ENCODE assay signal across 8 cellular contexts in genomic region chr3:47421741-47422649, GRCh38. TPM values are rescaled to one million over a fixed set of nuclear protein-coding genes. Genes with fewer than 3 reads are reported as not detected.
DNase-seq lines count a peak whose midpoint lies in the region; ATAC-seq and TF ChIP-seq lines count a peak whose summit lies in the region.

No MANE protein-coding gene starts in this region.

- no peaks in the 10 kb centered on the region for H3K36me3 ChIP-seq in breast epithelium
- peaks cover 0 to 41% of the 10 kb centered on the region in 2 donors for H3K36me3 ChIP-seq in lung (ENCODE audit: control insufficient read depth in 2 of 2, insufficient read depth in 2 of 2, low read length in 2 of 2)

- TF ChIP-seq POLR2A in breast epithelium (IDR thresholded peaks at IDR 0.05): no peak

- peak overlapping the region in 1 of 3 donors; percentile 39 for H3K4me3 ChIP-seq in breast epithelium
- no peak overlapping the region for H3K4me3 ChIP-seq in lung

- no peaks in the 10 kb centered on the region for H3K9me3 ChIP-seq in breast epithelium
- H3K9me3 ChIP-seq in lung (ENCODE audit: control insufficient read depth in 2 of 2, insufficient read depth in 1 of 2, low read length in 1 of 2): peaks cover 0 to 2% of the 10 kb centered on the region in 2 donors

- DNase-seq in NCI-H69 (lab: John Stamatoyannopoulos, UW): peak; percentile 25
- DNase-seq in breast epithelium (ENCODE audit: low spot score in 2 of 2): no peak
- DNase-seq in lung (ENCODE audit: low spot score): no peak
- no peak for DNase-seq in NCI-H1048 (lab: John Stamatoyannopoulos, UW)
- no peak for DNase-seq in T-helper 9 cell

- intact Hi-C loops in breast epithelium (cut with DNase I; ENCODE audit: low total_unique reads): no loop called here

- WGBS in lung, 2 donors: 81 to 84% methylated on average over 13 of the region's 13 CpGs

- H3K27me3 ChIP-seq in breast epithelium (no peaks in the 10 kb centered on the region), lung (ENCODE audit: control insufficient read depth, insufficient read depth) (no peaks in the 10 kb centered on the region)

- peak; percentile 44 for TF ChIP-seq CTCF in GM12874 (IDR thresholded peaks at IDR 0.05; ENCODE audit: insufficient read depth, low read depth, low read length)
- TF ChIP-seq CTCF in breast epithelium (IDR thresholded peaks at IDR 0.05): no peak
- TF ChIP-seq CTCF in lung (IDR thresholded peaks at IDR 0.05; ENCODE audit: control extremely low read depth, extremely low read depth): no peak

- H3K27ac ChIP-seq in breast epithelium (peak overlapping the region; percentile 51 to 75), lung (ENCODE audit: low read depth in 1 of 2, low read length in 1 of 2) (peak overlapping the region; percentile 7 to 9)

- H3K4me1 ChIP-seq in breast epithelium: peaks cover 0 to 11% of the 10 kb centered on the region in 2 donors
- peaks cover 0 to 5% of the 10 kb centered on the region in 2 donors for H3K4me1 ChIP-seq in lung (ENCODE audit: control insufficient read depth in 2 of 2, insufficient read depth in 2 of 2, low read length in 2 of 2)

- no peak for ATAC-seq in lung (ENCODE audit: insufficient read depth, low FRiP score)
- ATAC-seq in HG03469 (IDR thresholded peaks at IDR 0.05; ENCODE audit: unreplicated experiment): no peak
- no peak for ATAC-seq in HG03457 (IDR thresholded peaks at IDR 0.05; ENCODE audit: unreplicated experiment)

RNA-seq across cellular contexts. Expression of gene PTPN23, which starts 41.2 kb away (rescaled TPM):
- total RNA-seq in breast epithelium: 10 to 100 TPM; 14.3 to 23.3 (median 18.4) TPM
- total RNA-seq in lung: 10 to 100 TPM; 25.1 to 52.3 TPM
- polyA plus RNA-seq in lung: 10 to 100 TPM; 20.4 to 23.3 TPM

RNA-seq across cellular contexts. Expression of gene SCAP, which starts 53.7 kb away (rescaled TPM):
- total RNA-seq in breast epithelium: 10 to 100 TPM; 54.7 to 78.0 (median 72.7) TPM
- 10 to 100 TPM; 49.3 to 91.8 TPM for total RNA-seq in lung
- polyA plus RNA-seq in lung: 10 to 100 TPM; 44.1 to 45.4 TPM
